In genomic region chr6:124064317-124065113, GRCh38 we compare ENCODE assay signal across 26 cellular contexts.
"Had no signal": no experiment of that assay in that cellular context is flagged by ENCODE, and none has a peak within 500 bp of the region (broad histone marks: within the 10 kb centered on the region; RNA-seq: fewer than 3 reads in every experiment).

No MANE protein-coding gene starts in this region.

- DNase-seq: activated CD4-positive, alpha-beta memory T cell treated with anti-CD3 and anti-CD28 coated beads, Interleukin-2, amount 10 ng/mL, durations not matched to agents 7 days and 5 days; activated CD4-positive, alpha-beta T cell treated with anti-CD3 and anti-CD28 coated beads, Interleukin-2, amount 10 ng/mL, durations not matched to agents 24 days and 14 days; activated naive CD8-positive, alpha-beta T cell treated with anti-CD3 and anti-CD28 coated beads, Interleukin-2, amount 50 U/mL, for 24 hours; activated T-cell treated with anti-CD3 and anti-CD28 coated beads, Interleukin-2, amount 50 U/mL, for 4 hours; central memory CD4-positive, alpha-beta T cell; foreskin fibroblast; head of caudate nucleus; hippocampal formation; left colon; mammary epithelial cell; naive thymus-derived CD4-positive, alpha-beta T cell; nucleus accumbens; pancreas; sigmoid colon; small intestine; stimulated activated CD4-positive, alpha-beta T cell treated with anti-CD3 and anti-CD28 coated beads, Interleukin-4, amount 100 ng/mL, for 24 hours; thyroid gland; upper lobe of left lung; WERI-Rb-1 had no signal

- H3K4me3 Mint-ChIP-seq: activated CD4-positive, alpha-beta memory T cell treated with anti-CD3 and anti-CD28 coated beads, Interleukin-2, amount 10 ng/mL, durations not matched to agents 7 days and 5 days; activated CD4-positive, alpha-beta T cell treated with anti-CD3 and anti-CD28 coated beads, Interleukin-2, amount 10 ng/mL, durations not matched to agents 24 days and 14 days; activated naive CD4-positive, alpha-beta T cell treated with anti-CD3 and anti-CD28 coated beads, Interleukin-2, amount 50 U/mL, for 24 hours; activated naive CD8-positive, alpha-beta T cell treated with anti-CD3 and anti-CD28 coated beads, Interleukin-2, amount 50 U/mL, for 24 hours; activated T-cell treated with anti-CD3 and anti-CD28 coated beads, Interleukin-2, amount 50 U/mL, for 4 hours; activated T-helper 17 cell treated with anti-CD3 and anti-CD28 coated beads, Interleukin-2, amount 50 U/mL, for 72 hours; naive thymus-derived CD4-positive, alpha-beta T cell; neural crest cell; stimulated activated effector memory CD8-positive, alpha-beta T cell treated with anti-CD3 and anti-CD28 coated beads, Interleukin-12 subunit alpha, Interleukin-12 subunit beta, amount 100 ng/mL, for 72 hours; stimulated activated naive CD8-positive, alpha-beta T cell treated with anti-CD3 and anti-CD28 coated beads, Interleukin-15, Interleukin-2, amounts not matched to agents 100 ng/mL and 50 ng/mL, for 24 hours had no signal

- H3K4me1 Mint-ChIP-seq: activated CD4-positive, alpha-beta memory T cell treated with anti-CD3 and anti-CD28 coated beads, Interleukin-2, amount 10 ng/mL, durations not matched to agents 7 days and 5 days; activated CD4-positive, alpha-beta T cell treated with anti-CD3 and anti-CD28 coated beads, Interleukin-2, amount 10 ng/mL, durations not matched to agents 24 days and 14 days; activated naive CD4-positive, alpha-beta T cell treated with anti-CD3 and anti-CD28 coated beads, Interleukin-2, amount 50 U/mL, for 24 hours; activated naive CD8-positive, alpha-beta T cell treated with anti-CD3 and anti-CD28 coated beads, Interleukin-2, amount 50 U/mL, for 24 hours; activated T-helper 17 cell treated with anti-CD3 and anti-CD28 coated beads, Interleukin-2, amount 50 U/mL, for 72 hours; naive thymus-derived CD4-positive, alpha-beta T cell; neural crest cell; stimulated activated effector memory CD8-positive, alpha-beta T cell treated with anti-CD3 and anti-CD28 coated beads, Interleukin-12 subunit alpha, Interleukin-12 subunit beta, amount 100 ng/mL, for 72 hours had no signal

- H3K27ac Mint-ChIP-seq: activated CD4-positive, alpha-beta memory T cell treated with anti-CD3 and anti-CD28 coated beads, Interleukin-2, amount 10 ng/mL, durations not matched to agents 7 days and 5 days; activated CD4-positive, alpha-beta T cell treated with anti-CD3 and anti-CD28 coated beads, Interleukin-2, amount 10 ng/mL, durations not matched to agents 24 days and 14 days; activated naive CD4-positive, alpha-beta T cell treated with anti-CD3 and anti-CD28 coated beads, Interleukin-2, amount 50 U/mL, for 24 hours; activated naive CD8-positive, alpha-beta T cell treated with anti-CD3 and anti-CD28 coated beads, Interleukin-2, amount 50 U/mL, for 24 hours; activated T-helper 17 cell treated with anti-CD3 and anti-CD28 coated beads, Interleukin-2, amount 50 U/mL, for 72 hours; naive thymus-derived CD4-positive, alpha-beta T cell; stimulated activated effector memory CD8-positive, alpha-beta T cell treated with anti-CD3 and anti-CD28 coated beads, Interleukin-12 subunit alpha, Interleukin-12 subunit beta, amount 100 ng/mL, for 72 hours; stimulated activated naive CD8-positive, alpha-beta T cell treated with anti-CD3 and anti-CD28 coated beads, Interleukin-15, Interleukin-2, amounts not matched to agents 100 ng/mL and 50 ng/mL, for 24 hours had no signal

- H3K9me3 Mint-ChIP-seq: activated CD4-positive, alpha-beta memory T cell treated with anti-CD3 and anti-CD28 coated beads, Interleukin-2, amount 10 ng/mL, durations not matched to agents 7 days and 5 days; activated CD4-positive, alpha-beta T cell treated with anti-CD3 and anti-CD28 coated beads, Interleukin-2, amount 10 ng/mL, durations not matched to agents 24 days and 14 days; activated naive CD4-positive, alpha-beta T cell treated with anti-CD3 and anti-CD28 coated beads, Interleukin-2, amount 50 U/mL, for 24 hours; activated T-cell treated with anti-CD3 and anti-CD28 coated beads, Interleukin-2, amount 50 U/mL, for 4 hours; neural crest cell; stimulated activated naive CD8-positive, alpha-beta T cell treated with anti-CD3 and anti-CD28 coated beads, Interleukin-15, Interleukin-2, amounts not matched to agents 100 ng/mL and 50 ng/mL, for 24 hours had no signal

- H3K36me3 Mint-ChIP-seq: activated naive CD4-positive, alpha-beta T cell treated with anti-CD3 and anti-CD28 coated beads, Interleukin-2, amount 50 U/mL, for 24 hours; naive thymus-derived CD4-positive, alpha-beta T cell; stimulated activated effector memory CD8-positive, alpha-beta T cell treated with anti-CD3 and anti-CD28 coated beads, Interleukin-12 subunit alpha, Interleukin-12 subunit beta, amount 100 ng/mL, for 72 hours had no signal

- H3K27me3 Mint-ChIP-seq: activated CD4-positive, alpha-beta memory T cell treated with anti-CD3 and anti-CD28 coated beads, Interleukin-2, amount 10 ng/mL, durations not matched to agents 7 days and 5 days; activated CD4-positive, alpha-beta T cell treated with anti-CD3 and anti-CD28 coated beads, Interleukin-2, amount 10 ng/mL, durations not matched to agents 24 days and 14 days; activated naive CD4-positive, alpha-beta T cell treated with anti-CD3 and anti-CD28 coated beads, Interleukin-2, amount 50 U/mL, for 24 hours; activated naive CD8-positive, alpha-beta T cell treated with anti-CD3 and anti-CD28 coated beads, Interleukin-2, amount 50 U/mL, for 24 hours; activated T-helper 17 cell treated with anti-CD3 and anti-CD28 coated beads, Interleukin-2, amount 50 U/mL, for 72 hours; naive thymus-derived CD4-positive, alpha-beta T cell; stimulated activated naive CD8-positive, alpha-beta T cell treated with anti-CD3 and anti-CD28 coated beads, Interleukin-15, Interleukin-2, amounts not matched to agents 100 ng/mL and 50 ng/mL, for 24 hours had no signal

- ATAC-seq: activated CD4-positive, CD25-positive, alpha-beta regulatory T cell treated with anti-CD3 and anti-CD28 coated beads, Interleukin-2, amount 50 U/mL, for 24 hours; activated naive CD8-positive, alpha-beta T cell treated with anti-CD3 and anti-CD28 coated beads, Interleukin-2, amount 50 U/mL, for 24 hours; activated T-cell treated with anti-CD3 and anti-CD28 coated beads, Interleukin-2, amount 50 U/mL, for 4 hours; activated T-helper 17 cell treated with anti-CD3 and anti-CD28 coated beads, Interleukin-2, amount 50 U/mL, for 72 hours; esophagus mucosa; left colon; naive thymus-derived CD4-positive, alpha-beta T cell; pancreas; stimulated activated effector memory CD8-positive, alpha-beta T cell treated with anti-CD3 and anti-CD28 coated beads, Interleukin-12 subunit alpha, Interleukin-12 subunit beta, amount 100 ng/mL, for 72 hours had no signal
